ENCODE assay signal across 34 cellular contexts in genomic region chr3:1594940-1595339, GRCh38.
"Had no signal": no experiment of that assay in that cellular context is flagged by ENCODE, and none has a peak within 500 bp of the region (broad histone marks: within the 10 kb centered on the region; RNA-seq: fewer than 3 reads in every experiment).

No MANE protein-coding gene starts in this region.

- ATAC-seq: activated naive CD4-positive, alpha-beta T cell treated with anti-CD3 and anti-CD28 coated beads, Interleukin-2, amount 50 U/mL, for 72 hours; activated naive CD8-positive, alpha-beta T cell treated with anti-CD3 and anti-CD28 coated beads, Interleukin-2, amount 50 U/mL, for 24 hours; activated T-cell treated with anti-CD3 and anti-CD28 coated beads, Interleukin-2, amount 50 U/mL, for 4 hours; activated T-cell treated with anti-CD3 and anti-CD28 coated beads, Interleukin-2, amount 50 U/mL, for 72 hours; activated T-helper 17 cell treated with anti-CD3 and anti-CD28 coated beads, Interleukin-2, amount 50 U/mL, for 72 hours; body of pancreas had no signal

- H3K27ac ChIP-seq: adrenal gland, ascending aorta, body of pancreas, brain microvascular endothelial cell, breast epithelium, cardiac muscle cell had no signal

- H3K4me1 ChIP-seq: adrenal gland, ascending aorta, body of pancreas, breast epithelium had no signal

- FAIRE-seq: astrocyte, bronchial epithelial cell had no signal

- H3K4me3 ChIP-seq: adrenal gland, ascending aorta, body of pancreas, breast epithelium, cardiac muscle cell had no signal

- H3K36me3 ChIP-seq: adrenal gland, ascending aorta, brain microvascular endothelial cell, breast epithelium, cardiac muscle cell had no signal

- H3K9me3 ChIP-seq: adrenal gland, body of pancreas had no signal

- H3K27me3 ChIP-seq: adrenal gland, ascending aorta, body of pancreas, brain microvascular endothelial cell, breast epithelium, cardiac muscle cell had no signal

- DNase-seq: activated effector memory CD4-positive, alpha-beta T cell treated with anti-CD3 and anti-CD28 coated beads, Interleukin-2, amount 50 U/mL, for 16 hours; activated effector memory CD4-positive, alpha-beta T cell treated with Interleukin-2 at 50 U/mL for 16 hours; activated gamma-delta T cell; activated gamma-delta T cell treated with Interleukin-2 at 50 U/mL for 16 hours; activated naive CD4-positive, alpha-beta T cell; activated naive CD4-positive, alpha-beta T cell treated with anti-CD3 and anti-CD28 coated beads for 36 hours; activated naive CD4-positive, alpha-beta T cell treated with anti-CD3 and anti-CD28 coated beads, Interleukin-2, amount 10 ng/mL, durations not matched to agents 7 days and 5 days; activated naive CD4-positive, alpha-beta T cell treated with anti-CD3 and anti-CD28 coated beads, Interleukin-2, amount 50 U/mL, for 16 hours; activated naive CD4-positive, alpha-beta T cell treated with Interleukin-2 at 50 U/mL for 16 hours; activated naive CD8-positive, alpha-beta T cell treated with anti-CD3 and anti-CD28 coated beads for 36 hours; activated naive CD8-positive, alpha-beta T cell treated with anti-CD3 and anti-CD28 coated beads, Interleukin-2, amount 10 ng/mL, durations not matched to agents 7 days and 5 days; activated naive CD8-positive, alpha-beta T cell treated with anti-CD3 and anti-CD28 coated beads, Interleukin-2, amount 50 U/mL, for 24 hours; activated T-cell treated with anti-CD3 and anti-CD28 coated beads, Interleukin-2, amount 50 U/mL, for 1 hour; activated T-cell treated with anti-CD3 and anti-CD28 coated beads, Interleukin-2, amount 50 U/mL, for 24 hours; activated T-cell treated with anti-CD3 and anti-CD28 coated beads, Interleukin-2, amount 50 U/mL, for 4 hours; activated T-cell treated with anti-CD3 and anti-CD28 coated beads, Interleukin-2, amount 50 U/mL, for 48 hours; activated T-cell treated with anti-CD3 and anti-CD28 coated beads, Interleukin-2, amount 50 U/mL, for 72 hours; adrenal gland; amniotic stem cell; amygdala; anterior cingulate cortex; aorta; body of pancreas; brain microvascular endothelial cell; caudate nucleus; central memory CD4-positive, alpha-beta T cell; cerebellar nuclear complex had no signal
